ENCODE assay signal across 28 cellular contexts in genomic region chr6:75377386-75377785, GRCh38.
A peak's percentile ranks its signal among the peaks of the same experiment; 100 is the strongest.
DNase-seq lines count a peak whose midpoint lies in the region; ATAC-seq and TF ChIP-seq lines count a peak whose summit lies in the region.
"Had no signal": no experiment of that assay in that cellular context is flagged by ENCODE, and none has a peak within 500 bp of the region (broad histone marks: within the 10 kb centered on the region; RNA-seq: fewer than 3 reads in every experiment).

No MANE protein-coding gene starts in this region.

- no peak for TF ChIP-seq CTCF in left ventricle myocardium inferior (IDR thresholded peaks at IDR 0.05; ENCODE audit: borderline replicate concordance)
- no peak for TF ChIP-seq CTCF in heart right ventricle (IDR thresholded peaks at IDR 0.05)
- TF ChIP-seq CTCF in esophagus muscularis mucosa (IDR thresholded peaks at IDR 0.05) = no peak

- no peak for TF ChIP-seq EP300 in esophagus muscularis mucosa (IDR thresholded peaks at IDR 0.05)

- 89 to 93% methylated on average over 3 of the region's 3 CpGs for WGBS in heart right ventricle, 2 donors
- WGBS in esophagus muscularis mucosa = 94% methylated on average over 3 of the region's 3 CpGs

- no peaks in the 10 kb centered on the region for H3K36me3 ChIP-seq in left ventricle myocardium inferior
- H3K36me3 ChIP-seq in heart right ventricle = no peaks in the 10 kb centered on the region
- no peaks in the 10 kb centered on the region for H3K36me3 ChIP-seq in esophagus muscularis mucosa
- H3K36me3 ChIP-seq: lower lobe of right lung, prostate gland, right lobe of liver, thyroid gland had no signal

- H3K9me3 Mint-ChIP-seq in activated CD8-positive, alpha-beta memory T cell treated with anti-CD3 and anti-CD28 coated beads, Interleukin-2, amount 10 ng/mL, durations not matched to agents 7 days and 5 days (ENCODE audit: low read depth) = no peaks in the 10 kb centered on the region
- H3K9me3 Mint-ChIP-seq: activated naive CD8-positive, alpha-beta T cell treated with anti-CD3 and anti-CD28 coated beads, Interleukin-2, amount 50 U/mL, for 24 hours; T-helper 1 cell treated with Interleukin-12 subunit alpha and Interleukin-12 subunit beta and Interleukin-4 antibody, amounts not matched to agents 30 μg/mL and 1 μg/mL, for 36 hours had no signal

- no peaks in the 10 kb centered on the region for H3K36me3 Mint-ChIP-seq in activated CD8-positive, alpha-beta memory T cell treated with anti-CD3 and anti-CD28 coated beads, Interleukin-2, amount 10 ng/mL, durations not matched to agents 7 days and 5 days
- H3K36me3 Mint-ChIP-seq: CD8-positive, alpha-beta T cell had no signal

- ATAC-seq in heart right ventricle (no peak), GM21786 (IDR thresholded peaks at IDR 0.05; ENCODE audit: unreplicated experiment) (no peak)
- no peak for ATAC-seq in activated CD8-positive, alpha-beta memory T cell treated with anti-CD3 and anti-CD28 coated beads, Interleukin-2, amount 10 ng/mL, durations not matched to agents 7 days and 5 days
- ATAC-seq: activated naive CD8-positive, alpha-beta T cell treated with anti-CD3 and anti-CD28 coated beads, Interleukin-2, amount 50 U/mL, for 24 hours; CD8-positive, alpha-beta T cell; lower lobe of right lung; naive thymus-derived CD4-positive, alpha-beta T cell; right lobe of liver had no signal

- CTCF ChIA-PET in activated CD8-positive, alpha-beta memory T cell treated with anti-CD3 and anti-CD28 coated beads, Interleukin-2, amount 10 ng/mL, durations not matched to agents 7 days and 5 days (lab: Charles Lee) = interaction anchor here (0.6 kb wide), 1 partner anchor 38 kb away, joined by 3 read pairs; no protein-coding TSS in a partner anchor

- H3K4me3 ChIP-seq in left ventricle myocardium inferior (no peak overlapping the region), heart right ventricle (no peak overlapping the region), esophagus muscularis mucosa (no peak overlapping the region)
- H3K4me3 ChIP-seq: lower lobe of right lung, PC-9, prostate gland, right lobe of liver, thyroid gland had no signal

- intact Hi-C loops in left ventricle myocardium inferior (cut with micrococcal nuclease) = no loop called here
- intact Hi-C loops in heart right ventricle (cut with DNase I) = loop anchor here in 1 of 10 donors (10.0 kb wide), 1 partner anchor 57 kb away; no protein-coding TSS in a partner anchor
- intact Hi-C loops in esophagus muscularis mucosa (cut with DNase I) = no loop called here

- H3K27me3 ChIP-seq in left ventricle myocardium inferior (ENCODE audit: low read depth) (no peaks in the 10 kb centered on the region), heart right ventricle (no peaks in the 10 kb centered on the region), esophagus muscularis mucosa (no peaks in the 10 kb centered on the region)
- H3K27me3 ChIP-seq: thyroid gland had no signal

- no peaks in the 10 kb centered on the region for H3K4me1 Mint-ChIP-seq in activated CD8-positive, alpha-beta memory T cell treated with anti-CD3 and anti-CD28 coated beads, Interleukin-2, amount 10 ng/mL, durations not matched to agents 7 days and 5 days
- H3K4me1 Mint-ChIP-seq: activated naive CD8-positive, alpha-beta T cell treated with anti-CD3 and anti-CD28 coated beads, Interleukin-2, amount 50 U/mL, for 24 hours; B cell; naive thymus-derived CD4-positive, alpha-beta T cell had no signal

- TF ChIP-seq POLR2A in esophagus muscularis mucosa (IDR thresholded peaks at IDR 0.05; ENCODE audit: low read depth) = no peak

- H3K4me3 Mint-ChIP-seq in activated CD8-positive, alpha-beta memory T cell treated with anti-CD3 and anti-CD28 coated beads, Interleukin-2, amount 10 ng/mL, durations not matched to agents 7 days and 5 days = no peak overlapping the region
- H3K4me3 Mint-ChIP-seq: activated naive CD8-positive, alpha-beta T cell treated with anti-CD3 and anti-CD28 coated beads, Interleukin-2, amount 50 U/mL, for 24 hours; B cell; CD8-positive, alpha-beta T cell; naive thymus-derived CD4-positive, alpha-beta T cell; T-helper 1 cell treated with Interleukin-12 subunit alpha and Interleukin-12 subunit beta and Interleukin-4 antibody, amounts not matched to agents 30 μg/mL and 1 μg/mL, for 36 hours had no signal

- H3K4me1 ChIP-seq in left ventricle myocardium inferior (peaks cover 57% of the 10 kb centered on the region), heart right ventricle (peaks cover 0 to 45% (median 24%) of the 10 kb centered on the region in 9 donors), esophagus muscularis mucosa (peaks cover 15 to 27% (median 19%) of the 10 kb centered on the region in 4 donors)
- H3K4me1 ChIP-seq: prostate gland, right lobe of liver had no signal

- H3K27me3 Mint-ChIP-seq in activated CD8-positive, alpha-beta memory T cell treated with anti-CD3 and anti-CD28 coated beads, Interleukin-2, amount 10 ng/mL, durations not matched to agents 7 days and 5 days = peaks cover 39% of the 10 kb centered on the region

- no peak overlapping the region for H3K27ac Mint-ChIP-seq in activated CD8-positive, alpha-beta memory T cell treated with anti-CD3 and anti-CD28 coated beads, Interleukin-2, amount 10 ng/mL, durations not matched to agents 7 days and 5 days
- H3K27ac Mint-ChIP-seq: activated naive CD8-positive, alpha-beta T cell treated with anti-CD3 and anti-CD28 coated beads, Interleukin-2, amount 50 U/mL, for 24 hours; B cell; CD8-positive, alpha-beta T cell; naive thymus-derived CD4-positive, alpha-beta T cell; T-helper 1 cell treated with Interleukin-12 subunit alpha and Interleukin-12 subunit beta and Interleukin-4 antibody, amounts not matched to agents 30 μg/mL and 1 μg/mL, for 36 hours had no signal

- no peaks in the 10 kb centered on the region for H3K9me3 ChIP-seq in left ventricle myocardium inferior (replicated peaks)
- peaks cover 0 to 7% (median 0%) of the 10 kb centered on the region in 11 donors for H3K9me3 ChIP-seq in heart right ventricle
- H3K9me3 ChIP-seq in esophagus muscularis mucosa = no peaks in the 10 kb centered on the region
- H3K9me3 ChIP-seq: lower lobe of right lung, prostate gland, right lobe of liver, SK-N-SH, thyroid gland had no signal

- no peak for DNase-seq in left ventricle myocardium inferior
- no peak for DNase-seq in heart right ventricle
- DNase-seq in NCI-H2029 (lab: John Stamatoyannopoulos, UW) = peak; percentile 6
- peak; percentile 68 for DNase-seq in NCI-H748 treated with DMSO at 0.1 percent for 48 hours (lab: John Stamatoyannopoulos, UW)
- DNase-seq in effector CD8-positive, alpha-beta T cell (lab: John Stamatoyannopoulos, UW) = no peak
- DNase-seq in activated CD8-positive, alpha-beta memory T cell treated with anti-CD3 and anti-CD28 coated beads, Interleukin-2, amount 10 ng/mL, durations not matched to agents 7 days and 5 days = no peak
- DNase-seq in esophagus muscularis mucosa (ENCODE audit: extremely low spot score) = no peak
- DNase-seq: activated gamma-delta T cell treated with Interleukin-2 at 50 U/mL for 16 hours; activated naive CD8-positive, alpha-beta T cell treated with anti-CD3 and anti-CD28 coated beads, Interleukin-2, amount 50 U/mL, for 24 hours; activated T-cell treated with anti-CD3 and anti-CD28 coated beads, Interleukin-2, amount 50 U/mL, for 48 hours; CD8-positive, alpha-beta T cell; cortex of kidney; erythroblast; HCEC 1CT; lower lobe of right lung; midbrain; MV-4-11; naive thymus-derived CD4-positive, alpha-beta T cell; NCI-H524; PC-9; right lobe of liver; SK-N-SH; stimulated activated CD8-positive, alpha-beta memory T cell treated with anti-CD3 and anti-CD28 coated beads, Interleukin-4, amount 100 ng/mL, for 48 hours; thyroid gland had no signal

- H3K27ac ChIP-seq in left ventricle myocardium inferior (replicated peaks) (peak overlapping the region; percentile 4), heart right ventricle (no peak overlapping the region), esophagus muscularis mucosa (replicated peaks in 1 of 4) (no peak overlapping the region)
- H3K27ac ChIP-seq: lower lobe of right lung, PC-9, prostate gland, right lobe of liver, thyroid gland had no signal

Comparison
In these comparisons a context has a peak if more than half of its experiments do, and no peak if none do; other contexts are left out.
1. DNase-seq: peak in NCI-H2029 (single experiment) and NCI-H748 treated with DMSO at 0.1 percent for 48 hours (single experiment); none in left ventricle myocardium inferior (single experiment), heart right ventricle (0 of 2), effector CD8-positive, alpha-beta T cell (single experiment), activated CD8-positive, alpha-beta memory T cell treated with anti-CD3 and anti-CD28 coated beads, Interleukin-2, amount 10 ng/mL, durations not matched to agents 7 days and 5 days (single experiment) and esophagus muscularis mucosa (single experiment).